9 cellular contexts compared by ENCODE assay signal in the genomic region with DNA sequence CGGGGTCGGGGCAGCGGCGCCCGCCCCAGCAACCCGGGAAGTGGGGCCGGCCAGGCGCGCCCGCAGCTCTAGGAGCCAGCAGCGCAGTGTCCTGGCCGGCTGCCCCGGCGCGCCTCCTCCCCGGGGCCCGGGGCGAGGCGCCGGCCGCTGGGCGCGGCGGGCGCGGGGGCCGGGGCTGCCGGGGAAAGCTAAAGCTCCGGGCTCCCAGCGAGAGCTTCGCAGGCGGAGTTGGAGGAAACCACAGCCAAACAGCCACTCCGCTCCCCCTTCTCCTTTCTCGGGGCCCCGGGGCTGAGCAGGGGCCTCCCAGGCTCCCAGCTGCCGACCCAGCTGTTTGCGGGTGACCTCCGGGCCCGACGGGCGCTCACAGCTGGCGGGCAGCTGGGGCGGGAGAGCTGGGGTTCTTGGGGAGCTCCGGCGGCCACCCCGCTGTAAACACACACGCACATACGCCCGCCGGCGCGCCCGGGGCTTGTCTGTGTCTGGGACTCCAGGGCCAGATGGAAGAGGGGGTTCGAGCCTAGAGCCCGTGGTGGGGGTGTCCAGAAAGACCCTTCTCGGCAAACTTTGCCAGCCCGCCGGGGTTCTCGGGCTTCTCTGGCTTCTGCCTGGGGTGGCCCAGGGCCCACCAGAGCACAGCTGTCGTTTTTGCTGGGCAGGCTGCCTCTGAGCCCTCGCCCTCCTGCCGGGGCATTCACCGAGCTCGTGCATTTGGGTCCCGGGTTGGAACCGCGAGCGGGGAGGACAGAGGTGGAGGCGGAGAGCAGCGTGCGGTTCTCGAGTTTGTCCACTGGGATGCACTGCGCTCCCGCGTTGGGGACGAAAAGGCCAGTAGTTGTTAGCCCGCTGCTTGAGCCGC. TPM values are rescaled to one million over a fixed set of nuclear protein-coding genes. Genes with fewer than 3 reads are reported as not detected.
DNase-seq lines count a peak whose midpoint lies in the region; ATAC-seq, FAIRE-seq and TF ChIP-seq lines count a peak whose summit lies in the region.
"Had no signal": no experiment of that assay in that cellular context is flagged by ENCODE, and none has a peak within 500 bp of the region (broad histone marks: within the 10 kb centered on the region; RNA-seq: fewer than 3 reads in every experiment).

No MANE protein-coding gene starts in this region.

- peak; percentile 3 for DNase-seq in NCI-H2107 treated with DMSO at 0.1 percent for 48 hours (lab: John Stamatoyannopoulos, UW; ENCODE audit: unreplicated experiment)
- DNase-seq in NCI-H2107 (lab: John Stamatoyannopoulos, UW) = no peak
- peak; percentile 50 for DNase-seq in NCI-H2029 (lab: John Stamatoyannopoulos, UW)
- peak; percentile 39 for DNase-seq in cerebellar cortex (ENCODE audit: low spot score)
- no peak for DNase-seq in HepG2 (ENCODE audit: low spot score)
- peak; percentile 81 for DNase-seq in ureter (ENCODE audit: low spot score)
- DNase-seq in DMS114 treated with DMSO at 0.1 percent for 48 hours (lab: John Stamatoyannopoulos, UW; ENCODE audit: unreplicated experiment) = no peak
- no peak for DNase-seq in NCI-H146 treated with DMSO at 0.1 percent for 48 hours (lab: John Stamatoyannopoulos, UW; ENCODE audit: unreplicated experiment)

- H3K36me3 ChIP-seq in HepG2 (replicated peaks in 1 of 2; ENCODE audit: control insufficient read depth in 1 of 2, insufficient read depth in 2 of 2, low read length in 2 of 2) = no peaks in the 10 kb centered on the region

- CTCF ChIA-PET in HepG2 (lab: Yijun Ruan, JAX; ENCODE audit: low intra/inter-chr PET ratio, low total read pairs) = no interaction called here

- TF ChIP-seq EP300 in HepG2 (IDR thresholded peaks at IDR 0.05; ENCODE audit: low read depth in 2 of 2, low read length in 2 of 2) = no peak
- TF ChIP-seq EP300 in HepG2 (CRISPR knock-in tag; IDR thresholded peaks at IDR 0.05; ENCODE audit: borderline replicate concordance) = no peak

- no peaks in the 10 kb centered on the region for H3K79me2 ChIP-seq in HepG2 (ENCODE audit: insufficient read depth, low read length)

- in situ Hi-C loops in HepG2 (cut with HindIII; ENCODE audit: extremely low pct_ligation_motif_present, low pct_unique_long_range_greater_than_20kb) = loop anchor here (10.0 kb wide), 1 partner anchor 169 kb away; no protein-coding TSS in a partner anchor

- intact Hi-C loops in HepG2 (cut with micrococcal nuclease; ENCODE audit: unreplicated experiment) = loop anchor here (2.0 kb wide), 1 partner anchor 87 kb away; no protein-coding TSS in a partner anchor

- H3K4me1 ChIP-seq in HepG2 (ENCODE audit: insufficient read depth, low read length) = no peaks in the 10 kb centered on the region

- POLR2A ChIA-PET in HepG2 (lab: Yijun Ruan, JAX) = no interaction called here

- WGBS in HepG2 (ENCODE audit: low lambda C conversion rate) = 0% methylated on average over 6 of the region's 78 CpGs

- no peak overlapping the region for H3K4me3 ChIP-seq in HepG2 (replicated peaks in 1 of 3; ENCODE audit: insufficient read depth in 1 of 3, low read depth in 2 of 3, low read length in 3 of 3)

- H3K9ac ChIP-seq in HepG2 (ENCODE audit: insufficient read depth, low read depth, low read length) = no peak overlapping the region

- BruUV-seq in HepG2 (replicated peaks; lab: Mats Ljungman, UMichigan) = no TSS peak

- peak; percentile 73 for TF ChIP-seq RAD21 in HepG2 (CRISPR knock-in tag; IDR thresholded peaks at IDR 0.05)

- no peak overlapping the region for H3K4me2 ChIP-seq in HepG2 (ENCODE audit: low read depth, low read length)

- H2AFZ ChIP-seq in HepG2 (ENCODE audit: low read length) = no peak overlapping the region

- H4K20me1 ChIP-seq in HepG2 (ENCODE audit: insufficient read depth, low read length) = no peaks in the 10 kb centered on the region

- peak; percentile 79 for TF ChIP-seq CTCF in HepG2 (CRISPR knock-in tag; IDR thresholded peaks at IDR 0.05)

- TF ChIP-seq POLR2A in HepG2 (IDR thresholded peaks at IDR 0.05; ENCODE audit: insufficient read depth in 1 of 2, low read depth in 2 of 2, low read length in 2 of 2) = no peak

- no peak overlapping the region for H3K27ac ChIP-seq in HepG2 (ENCODE audit: extremely low read length, insufficient read depth, low read length)

- peaks cover 1 to 33% of the 10 kb centered on the region in 2 experiments for H3K27me3 ChIP-seq in HepG2 (ENCODE audit: control insufficient read depth in 1 of 2, insufficient read depth in 2 of 2, low read length in 2 of 2)

- no peaks in the 10 kb centered on the region for H3K9me3 ChIP-seq in HepG2 (ENCODE audit: low read length)

- no peak for FAIRE-seq in HepG2 (lab: Jason Lieb, UNC)

- ATAC-seq in HepG2 = peak; percentile 82

TF ChIP-seq in HepG2, 621 proteins besides CTCF, POLR2A, EP300 and RAD21:
- TF ChIP-seq SKIL (CRISPR knock-in tag; IDR thresholded peaks at IDR 0.05; ENCODE audit: borderline replicate concordance) (no peak), KMT2A (CRISPR knock-in tag; IDR thresholded peaks at IDR 0.05) (no peak), PCBP1 (IDR thresholded peaks at IDR 0.05; ENCODE audit: borderline replicate concordance, low read depth, low read length) (no peak), STAG1 (CRISPR knock-in tag; IDR thresholded peaks at IDR 0.05) (peak; percentile 82), GFI1 (CRISPR knock-in tag; IDR thresholded peaks at IDR 0.05; ENCODE audit: borderline replicate concordance) (no peak), ZNF205 (CRISPR knock-in tag; IDR thresholded peaks at IDR 0.05) (no peak), ZFYVE20 (CRISPR knock-in tag; IDR thresholded peaks at IDR 0.05; ENCODE audit: borderline replicate concordance, low read depth) (no peak), PATZ1 (CRISPR knock-in tag; IDR thresholded peaks at IDR 0.05) (peak; percentile 50; the same call in 1 of the 2 replicates), ZNF331 (CRISPR knock-in tag; IDR thresholded peaks at IDR 0.05) (no peak), ZSCAN25 (CRISPR knock-in tag; IDR thresholded peaks at IDR 0.05) (peak; percentile 83), NRL (CRISPR knock-in tag; IDR thresholded peaks at IDR 0.05; ENCODE audit: borderline replicate concordance) (no peak), RFX5 (IDR thresholded peaks at IDR 0.05; ENCODE audit: low read depth, low read length) (no peak), EZH2 (conservative IDR thresholded peaks at IDR 0.05; ENCODE audit: low read depth, low read length) (0 out of 2 replicates have a peak, but pooled peaks have one; percentile 81), MAFF (IDR thresholded peaks at IDR 0.05; ENCODE audit: low read depth, low read length) (no peak)

RNA-seq across cellular contexts. Expression of gene AJAP1, which starts 1.5 kb away (rescaled TPM):
- not detected in 2 replicates for total RNA-seq in HepG2 (2016; rRNA removed; fragmentation: Illumina TruSeq; extraction: Trizol)
- total RNA-seq in HepG2 (2016; cell fraction: cytosol; rRNA removed; fragmentation: Illumina TruSeq; extraction: Trizol; ENCODE audit: low read depth) = not detected in 2 replicates
- total RNA-seq in HepG2 (2016; cell fraction: insoluble cytoplasmic fraction; rRNA removed; fragmentation: Illumina TruSeq; extraction: Trizol) = not detected in 2 replicates
- total RNA-seq in HepG2 (2016; cell fraction: membrane; rRNA removed; fragmentation: Illumina TruSeq; extraction: Trizol) = not detected in 2 replicates
- not detected in 2 replicates for total RNA-seq in HepG2 (2016; cell fraction: nucleus; rRNA removed; fragmentation: Illumina TruSeq; extraction: Trizol)
- polyA plus RNA-seq in HepG2 (2011; rRNA removed) = not detected in 2 replicates
- polyA plus RNA-seq in HepG2 (2011; cell fraction: cytosol; rRNA removed) = not detected in 2 replicates
- not detected in 2 replicates for polyA plus RNA-seq in HepG2 (2011; cell fraction: nucleus; rRNA removed)
- polyA plus RNA-seq in HepG2 (2012) = not detected in 2 replicates
- polyA plus RNA-seq in HepG2 (2016; cell fraction: cytosol; fragmentation: Illumina TruSeq; extraction: Trizol; ENCODE audit: low read depth) = not detected in 2 replicates
- not detected in 2 replicates for polyA plus RNA-seq in HepG2 (2016; cell fraction: insoluble cytoplasmic fraction; fragmentation: Illumina TruSeq; extraction: Trizol; ENCODE audit: low read depth)
- polyA plus RNA-seq in HepG2 (2016; cell fraction: membrane; fragmentation: Illumina TruSeq; extraction: Trizol; ENCODE audit: low read depth) = not detected in 2 replicates
- not detected in 2 replicates for polyA plus RNA-seq in HepG2 (2016; cell fraction: nucleus; fragmentation: Illumina TruSeq; extraction: Trizol; ENCODE audit: insufficient read depth, low read depth)
- not detected in 2 replicates for polyA minus RNA-seq in HepG2 (2011; rRNA and poly(A)+ RNA removed; ENCODE audit: low replicate concordance)
- polyA minus RNA-seq in HepG2 (2011; cell fraction: cytosol; rRNA and poly(A)+ RNA removed) = not detected in 2 replicates
- not detected in 2 replicates for polyA minus RNA-seq in HepG2 (2011; cell fraction: nucleus; rRNA and poly(A)+ RNA removed)
- total RNA-seq in ureter = 5.7 TPM
- total RNA-seq: activated CD8-positive, alpha-beta memory T cell treated with anti-CD3 and anti-CD28 coated beads for 36 hours had no signal

Comparison
In these comparisons a context has a peak if more than half of its experiments do, and no peak if none do; other contexts are left out.
1. DNase-seq: peak in NCI-H2107 treated with DMSO at 0.1 percent for 48 hours (single experiment), NCI-H2029 (single experiment), cerebellar cortex (single experiment) and ureter (single experiment); none in NCI-H2107 (single experiment), HepG2 (single experiment), DMS114 treated with DMSO at 0.1 percent for 48 hours (single experiment) and NCI-H146 treated with DMSO at 0.1 percent for 48 hours (single experiment).